Comparison of ENCODE assay signal across 8 cellular contexts in genomic region chr17:68498479-68499326, GRCh38. TPM values are rescaled to one million over a fixed set of nuclear protein-coding genes. Genes with fewer than 3 reads are reported as not detected.
DNase-seq lines count a peak whose midpoint lies in the region; ATAC-seq and TF ChIP-seq lines count a peak whose summit lies in the region.

No MANE protein-coding gene starts in this region.

- H3K4me3 ChIP-seq in osteoblast (ENCODE audit: insufficient read depth, low read length) (no peak overlapping the region), BE2C (ENCODE audit: low read depth, low read length) (no peak overlapping the region)

- H3K27me3 ChIP-seq in osteoblast (ENCODE audit: insufficient read depth, low read length): peaks cover 3% of the 10 kb centered on the region
- no peaks in the 10 kb centered on the region for H3K27me3 ChIP-seq in BE2C

- no peak overlapping the region for H2AFZ ChIP-seq in osteoblast (ENCODE audit: low read length)

- H3K4me1 ChIP-seq in osteoblast (ENCODE audit: insufficient read depth, low read length) (peaks cover 8% of the 10 kb centered on the region), BE2C (no peaks in the 10 kb centered on the region)

- no peaks in the 10 kb centered on the region for H3K79me2 ChIP-seq in osteoblast (ENCODE audit: insufficient read depth, low read length)

- no peaks in the 10 kb centered on the region for H3K36me3 ChIP-seq in osteoblast (ENCODE audit: insufficient read depth, low read length)
- no peaks in the 10 kb centered on the region for H3K36me3 ChIP-seq in BE2C

- ATAC-seq in GM19395 (IDR thresholded peaks at IDR 0.05; ENCODE audit: unreplicated experiment) (peak; percentile 44), HG03045 (IDR thresholded peaks at IDR 0.05; ENCODE audit: unreplicated experiment) (peak; percentile 31), HG03280 (IDR thresholded peaks at IDR 0.05; ENCODE audit: unreplicated experiment) (no peak)

- DNase-seq in UCSD-AML1 (lab: John Stamatoyannopoulos, UW; ENCODE audit: unreplicated experiment) (peak; percentile 26), osteoblast (ENCODE audit: insufficient read length, low spot score, missing footprints) (no peak), HCEC 1CT (no peak), BE2C (no peak), foreskin melanocyte (no peak)

- H4K20me1 ChIP-seq in osteoblast (ENCODE audit: insufficient read depth, low read length): no peaks in the 10 kb centered on the region

- H3K9me3 ChIP-seq in osteoblast (ENCODE audit: low read depth, low read length) (no peaks in the 10 kb centered on the region), BE2C (peaks cover 2% of the 10 kb centered on the region; the same call in 1 of the 2 replicates)

- no peak for TF ChIP-seq CTCF in osteoblast (IDR thresholded peaks at IDR 0.05; ENCODE audit: extremely low read depth, low read depth, low read length)
- TF ChIP-seq CTCF in BE2C (IDR thresholded peaks at IDR 0.05; ENCODE audit: low read depth, low read length): no peak

- H3K4me2 ChIP-seq in osteoblast (ENCODE audit: insufficient read depth, low read length): peak overlapping the region; percentile 37

- H3K27ac ChIP-seq in osteoblast (ENCODE audit: low read depth, low read length): no peak overlapping the region

RNA-seq across cellular contexts. Expression of gene PRKAR1A, which starts 13.5 kb away (rescaled TPM):
- 234 and 259 TPM in 2 replicates for total RNA-seq in osteoblast
- polyA plus RNA-seq in BE2C (2012; ENCODE audit: insufficient read depth, insufficient read length, low read depth): 130 TPM

RNA-seq across cellular contexts. Expression of gene WIPI1, which starts 41.4 kb away (rescaled TPM):
- 190 and 220 TPM in 2 replicates for total RNA-seq in osteoblast
- 5.2 TPM for polyA plus RNA-seq in BE2C (2012; ENCODE audit: insufficient read depth, insufficient read length, low read depth)
